Comparison of ENCODE assay signal across 17 cellular contexts in genomic region chr4:183832776-183833450, GRCh38.
"Had no signal": no experiment of that assay in that cellular context is flagged by ENCODE, and none has a peak within 500 bp of the region (broad histone marks: within the 10 kb centered on the region; RNA-seq: fewer than 3 reads in every experiment).

No MANE protein-coding gene starts in this region.

- H3K4me3 ChIP-seq: body of pancreas, heart left ventricle, left lung, suprapubic skin had no signal

- H3K27ac ChIP-seq: parathyroid adenoma, suprapubic skin had no signal

- ATAC-seq: body of pancreas; heart left ventricle; naive thymus-derived CD8-positive, alpha-beta T cell; T-helper 17 cell had no signal

- H3K9me3 ChIP-seq: body of pancreas, heart left ventricle, left lung, suprapubic skin had no signal

- H3K27me3 ChIP-seq: body of pancreas, heart left ventricle, left lung, suprapubic skin had no signal

- H3K4me1 ChIP-seq: parathyroid adenoma had no signal

- H3K36me3 ChIP-seq: heart left ventricle, left lung, suprapubic skin had no signal

- DNase-seq: activated CD4-positive, alpha-beta T cell treated with anti-CD3 and anti-CD28 coated beads, Interleukin-2, amount 10 ng/mL, durations not matched to agents 7 days and 5 days; activated CD4-positive, CD25-positive, alpha-beta regulatory T cell; activated CD8-positive, alpha-beta memory T cell treated with anti-CD3 and anti-CD28 coated beads for 24 hours; activated naive CD8-positive, alpha-beta T cell treated with anti-CD3 and anti-CD28 coated beads for 36 hours; amygdala; body of pancreas; cortex of kidney; effector CD4-positive, alpha-beta T cell; heart left ventricle; left lung; naive thymus-derived CD8-positive, alpha-beta T cell; retina; stimulated activated CD4-positive, alpha-beta T cell treated with anti-CD3 and anti-CD28 coated beads, Interleukin-15, amount 100 ng/mL, for 24 hours; stimulated activated CD4-positive, alpha-beta T cell treated with anti-CD3 and anti-CD28 coated beads, Interleukin-4, amount 100 ng/mL, for 1 hour; T-helper 17 cell had no signal
